16 cellular contexts compared by ENCODE assay signal in the genomic region with DNA sequence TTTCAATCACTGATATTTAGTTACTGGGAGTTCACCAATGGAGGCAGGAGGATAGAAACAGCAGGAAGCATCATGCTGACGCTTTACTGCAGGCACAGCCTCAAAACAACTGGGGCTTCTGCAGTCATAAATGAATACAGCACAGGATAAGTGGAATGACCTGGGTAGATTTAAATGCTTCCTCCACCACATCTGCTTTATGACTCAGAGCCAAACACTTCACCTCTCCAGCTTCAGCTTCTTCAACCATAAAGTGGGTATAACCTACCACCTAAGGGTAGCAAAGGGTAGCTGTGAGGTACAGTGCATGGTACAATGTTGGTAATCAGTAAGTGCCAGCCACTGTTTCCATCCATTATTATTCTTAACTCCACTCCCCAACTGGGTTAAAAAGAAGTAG. TPM values are rescaled to one million over a fixed set of nuclear protein-coding genes. Genes with fewer than 3 reads are reported as not detected.
A peak's percentile ranks its signal among the peaks of the same experiment; 100 is the strongest.
DNase-seq lines count a peak whose midpoint lies in the region; ATAC-seq, FAIRE-seq and TF ChIP-seq lines count a peak whose summit lies in the region.
"Had no signal": no experiment of that assay in that cellular context is flagged by ENCODE, and none has a peak within 500 bp of the region (broad histone marks: within the 10 kb centered on the region; RNA-seq: fewer than 3 reads in every experiment).

No MANE protein-coding gene starts in this region.

- POLR2A ChIA-PET in A549 (lab: Yijun Ruan, JAX), result no interaction called here

- DNase-seq in A549 (ENCODE audit: low read depth in 1 of 2, low spot score in 1 of 2), result peak in 1 of 2 experiments; percentile 16
- DNase-seq in HCEC 1CT, result peak; percentile 26
- DNase-seq in RKO (ENCODE audit: low spot score), result peak; percentile 3
- DNase-seq in foreskin keratinocyte, result peak; percentile 70 to 90
- no peak for DNase-seq in immature natural killer cell
- no peak for DNase-seq in 8988T
- DNase-seq in hypothalamus (lab: John Stamatoyannopoulos, UW), result no peak
- DNase-seq in erythroblast (lab: John Stamatoyannopoulos, UW), result no peak
- DNase-seq: activated CD4-positive, alpha-beta T cell treated with anti-CD3 and anti-CD28 coated beads for 1 hour; activated CD8-positive, alpha-beta memory T cell treated with anti-CD3 and anti-CD28 coated beads, Interleukin-2, amount 10 ng/mL, durations not matched to agents 7 days and 5 days; activated effector memory CD4-positive, alpha-beta T cell treated with Interleukin-2 at 50 U/mL for 16 hours; heart left ventricle; NCI-H1092; SJCRH30 had no signal

- H3K4me2 ChIP-seq in A549, result peak overlapping the region; percentile 35

- 29% methylated on average over 1 of the region's 1 CpG for WGBS in A549 (ENCODE audit: missing lambda C conversion rate)

- TF ChIP-seq POLR2A in A549 (IDR thresholded peaks at IDR 0.05; ENCODE audit: low read length), result no peak
- no peak for TF ChIP-seq POLR2A in erythroblast (IDR thresholded peaks at IDR 0.05; ENCODE audit: low read length)

- no peak overlapping the region for H3K4me3 ChIP-seq in A549
- H3K4me3 ChIP-seq: heart left ventricle, SJCRH30 had no signal

- TF ChIP-seq EP300 in A549 (IDR thresholded peaks at IDR 0.05), result no peak

- peak; percentile 67; a peak in 5 of 6 replicates for ATAC-seq in A549
- ATAC-seq in foreskin keratinocyte, result peak; percentile 96
- ATAC-seq: activated CD8-positive, alpha-beta memory T cell treated with anti-CD3 and anti-CD28 coated beads, Interleukin-2, amount 10 ng/mL, durations not matched to agents 7 days and 5 days; esophagus mucosa had no signal

- H3K36me3 Mint-ChIP-seq in immature natural killer cell, result no peaks in the 10 kb centered on the region
- H3K36me3 Mint-ChIP-seq: activated CD8-positive, alpha-beta memory T cell treated with anti-CD3 and anti-CD28 coated beads, Interleukin-2, amount 10 ng/mL, durations not matched to agents 7 days and 5 days had no signal

- H3K9me3 ChIP-seq in A549, result no peaks in the 10 kb centered on the region
- H3K9me3 ChIP-seq: heart left ventricle, neutrophil, SJCRH30 had no signal

- peak overlapping the region in 1 of 2 experiments; percentile 51; a peak in 2 of 6 replicates for H3K27ac ChIP-seq in A549
- H3K27ac ChIP-seq in foreskin keratinocyte, result peak overlapping the region; percentile 32
- H3K27ac ChIP-seq: heart left ventricle, neutrophil, SJCRH30 had no signal

- peaks cover 0 to 12% (median 3%) of the 10 kb centered on the region in 6 donors for H3K9me3 Mint-ChIP-seq in immature natural killer cell

- no peaks in the 10 kb centered on the region for H3K27me3 Mint-ChIP-seq in immature natural killer cell (ENCODE audit: low read depth in 3 of 3)
- H3K27me3 Mint-ChIP-seq: activated CD8-positive, alpha-beta memory T cell treated with anti-CD3 and anti-CD28 coated beads, Interleukin-2, amount 10 ng/mL, durations not matched to agents 7 days and 5 days had no signal

- no peak overlapping the region for H3K27ac Mint-ChIP-seq in immature natural killer cell
- H3K27ac Mint-ChIP-seq: activated CD8-positive, alpha-beta memory T cell treated with anti-CD3 and anti-CD28 coated beads, Interleukin-2, amount 10 ng/mL, durations not matched to agents 7 days and 5 days had no signal

- H3K4me1 ChIP-seq in A549 (peaks cover 22% of the 10 kb centered on the region), foreskin keratinocyte (peaks cover 4% of the 10 kb centered on the region)
- H3K4me1 ChIP-seq: heart left ventricle, SJCRH30 had no signal

- TF ChIP-seq RAD21 in A549 (conservative IDR thresholded peaks at IDR 0.05 in 1 of 2, IDR thresholded peaks at IDR 0.05 in 1 of 2), result peak in 1 of 2 experiments; percentile 18; a peak in 1 of 5 replicates

- TF ChIP-seq CTCF in A549 (IDR thresholded peaks at IDR 0.05) (no peak), foreskin keratinocyte (conservative IDR thresholded peaks at IDR 0.05) (peak; percentile 70)

- CTCF ChIA-PET in A549 (lab: Yijun Ruan, JAX), result interaction anchor here (1.5 kb wide), 1 partner anchor 73 kb away, joined by 3 read pairs; no protein-coding TSS in a partner anchor

- no peak overlapping the region for H3K4me3 Mint-ChIP-seq in immature natural killer cell
- H3K4me3 Mint-ChIP-seq: activated CD8-positive, alpha-beta memory T cell treated with anti-CD3 and anti-CD28 coated beads, Interleukin-2, amount 10 ng/mL, durations not matched to agents 7 days and 5 days had no signal

- no peaks in the 10 kb centered on the region for H3K27me3 ChIP-seq in foreskin keratinocyte
- H3K27me3 ChIP-seq: heart left ventricle, neutrophil, SJCRH30 had no signal

- no peak for FAIRE-seq in A549 (lab: Jason Lieb, UNC)

- H3K4me1 Mint-ChIP-seq in immature natural killer cell, result no peaks in the 10 kb centered on the region
- H3K4me1 Mint-ChIP-seq: activated CD8-positive, alpha-beta memory T cell treated with anti-CD3 and anti-CD28 coated beads, Interleukin-2, amount 10 ng/mL, durations not matched to agents 7 days and 5 days had no signal

TF ChIP-seq in A549, 52 proteins besides CTCF, POLR2A, EP300 and RAD21:
- no peak for TF ChIP-seq SREBF2 (IDR thresholded peaks at IDR 0.05)
- no peak for TF ChIP-seq MAZ (IDR thresholded peaks at IDR 0.05; ENCODE audit: borderline replicate concordance, low read depth, low read length)
- TF ChIP-seq TFCP2L1 (CRISPR knock-in tag; IDR thresholded peaks at IDR 0.05), result no peak
- no peak for TF ChIP-seq CHD4 (IDR thresholded peaks at IDR 0.05; ENCODE audit: borderline replicate concordance)
- TF ChIP-seq CBX2 (IDR thresholded peaks at IDR 0.05; ENCODE audit: borderline replicate concordance, low read depth), result no peak
- TF ChIP-seq RARB (CRISPR knock-in tag; IDR thresholded peaks at IDR 0.05), result no peak
- TF ChIP-seq GATA3 (IDR thresholded peaks at IDR 0.05; ENCODE audit: borderline replicate concordance), result no peak
- TF ChIP-seq, protein P1, sequence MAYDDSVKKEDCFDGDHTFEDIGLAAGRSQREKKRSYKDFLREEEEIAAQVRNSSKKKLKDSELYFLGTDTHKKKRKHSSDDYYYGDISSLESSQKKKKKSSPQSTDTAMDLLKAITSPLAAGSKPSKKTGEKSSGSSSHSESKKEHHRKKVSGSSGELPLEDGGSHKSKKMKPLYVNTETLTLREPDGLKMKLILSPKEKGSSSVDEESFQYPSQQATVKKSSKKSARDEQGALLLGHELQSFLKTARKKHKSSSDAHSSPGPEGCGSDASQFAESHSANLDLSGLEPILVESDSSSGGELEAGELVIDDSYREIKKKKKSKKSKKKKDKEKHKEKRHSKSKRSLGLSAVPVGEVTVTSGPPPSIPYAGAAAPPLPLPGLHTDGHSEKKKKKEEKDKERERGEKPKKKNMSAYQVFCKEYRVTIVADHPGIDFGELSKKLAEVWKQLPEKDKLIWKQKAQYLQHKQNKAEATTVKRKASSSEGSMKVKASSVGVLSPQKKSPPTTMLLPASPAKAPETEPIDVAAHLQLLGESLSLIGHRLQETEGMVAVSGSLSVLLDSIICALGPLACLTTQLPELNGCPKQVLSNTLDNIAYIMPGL (CRISPR knock-in tag; IDR thresholded peaks at IDR 0.05; ENCODE audit: borderline replicate concordance), result no peak
- TF ChIP-seq ZC3H11A (IDR thresholded peaks at IDR 0.05), result no peak
- TF ChIP-seq, protein P2, sequence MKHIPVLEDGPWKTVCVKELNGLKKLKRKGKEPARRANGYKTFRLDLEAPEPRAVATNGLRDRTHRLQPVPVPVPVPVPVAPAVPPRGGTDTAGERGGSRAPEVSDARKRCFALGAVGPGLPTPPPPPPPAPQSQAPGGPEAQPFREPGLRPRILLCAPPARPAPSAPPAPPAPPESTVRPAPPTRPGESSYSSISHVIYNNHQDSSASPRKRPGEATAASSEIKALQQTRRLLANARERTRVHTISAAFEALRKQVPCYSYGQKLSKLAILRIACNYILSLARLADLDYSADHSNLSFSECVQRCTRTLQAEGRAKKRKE (CRISPR knock-in tag; IDR thresholded peaks at IDR 0.05; ENCODE audit: low read depth), result no peak
- TF ChIP-seq CEBPB (IDR thresholded peaks at IDR 0.05), result no peak
- TF ChIP-seq MYC (IDR thresholded peaks at IDR 0.05; ENCODE audit: borderline replicate concordance, low read length), result no peak
- TF ChIP-seq, protein P3, sequence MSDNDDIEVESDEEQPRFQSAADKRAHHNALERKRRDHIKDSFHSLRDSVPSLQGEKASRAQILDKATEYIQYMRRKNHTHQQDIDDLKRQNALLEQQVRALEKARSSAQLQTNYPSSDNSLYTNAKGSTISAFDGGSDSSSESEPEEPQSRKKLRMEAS (IDR thresholded peaks at IDR 0.05), result no peak
- no peak for TF ChIP-seq POLR2AphosphoS2 (conservative IDR thresholded peaks at IDR 0.05; ENCODE audit: low read length)
- TF ChIP-seq ZSCAN20 (CRISPR knock-in tag; IDR thresholded peaks at IDR 0.05), result no peak
- TF ChIP-seq FOSL2 (IDR thresholded peaks at IDR 0.05), result no peak
- no peak for TF ChIP-seq FOSL2 (CRISPR knock-in tag; IDR thresholded peaks at IDR 0.05)
- no peak for TF ChIP-seq HOXA7 (CRISPR knock-in tag; IDR thresholded peaks at IDR 0.05)

RNA-seq across cellular contexts. Expression of a gene that starts 28.4 kb away (rescaled TPM):
- polyA plus RNA-seq in A549 (2011; rRNA removed), result 8.1 and 8.8 TPM in 2 replicates
- polyA plus RNA-seq in A549 (2012; cell fraction: cytosol; rRNA removed), result 2.0 and 2.2 TPM in 2 replicates
- 3.1 and 3.2 TPM in 2 replicates for polyA plus RNA-seq in A549 (2012; cell fraction: nucleus; rRNA removed)
- 4.7 to 5.3 TPM (median 5.1 TPM) in 3 replicates for polyA plus RNA-seq in A549 (2017; fragmentation: RNase III; extraction: RNeasy Plus Mini Kit Qiagen cat#74134 plus additional on column Dnase treatment)
- 7.8 and 8.6 TPM in 2 replicates for polyA minus RNA-seq in A549 (2011; rRNA and poly(A)+ RNA removed)
- 0.07 and 0.31 TPM in 2 replicates for total RNA-seq in foreskin keratinocyte
- polyA plus RNA-seq in foreskin keratinocyte, result 0.03 TPM in 1 of 2 replicates, not detected in the other
- polyA plus RNA-seq in immature natural killer cell, result not detected
- total RNA-seq: activated CD8-positive, alpha-beta memory T cell treated with anti-CD3 and anti-CD28 coated beads, Interleukin-2, amount 10 ng/mL, durations not matched to agents 7 days and 5 days had no signal

Comparison
In these comparisons a context has a peak if more than half of its experiments do, and no peak if none do; other contexts are left out.
1. DNase-seq: peak in HCEC 1CT (single experiment), RKO (single experiment) and foreskin keratinocyte (2 of 2); none in immature natural killer cell (0 of 3), 8988T (single experiment), hypothalamus (0 of 51) and erythroblast (0 of 2).